In the genomic region with DNA sequence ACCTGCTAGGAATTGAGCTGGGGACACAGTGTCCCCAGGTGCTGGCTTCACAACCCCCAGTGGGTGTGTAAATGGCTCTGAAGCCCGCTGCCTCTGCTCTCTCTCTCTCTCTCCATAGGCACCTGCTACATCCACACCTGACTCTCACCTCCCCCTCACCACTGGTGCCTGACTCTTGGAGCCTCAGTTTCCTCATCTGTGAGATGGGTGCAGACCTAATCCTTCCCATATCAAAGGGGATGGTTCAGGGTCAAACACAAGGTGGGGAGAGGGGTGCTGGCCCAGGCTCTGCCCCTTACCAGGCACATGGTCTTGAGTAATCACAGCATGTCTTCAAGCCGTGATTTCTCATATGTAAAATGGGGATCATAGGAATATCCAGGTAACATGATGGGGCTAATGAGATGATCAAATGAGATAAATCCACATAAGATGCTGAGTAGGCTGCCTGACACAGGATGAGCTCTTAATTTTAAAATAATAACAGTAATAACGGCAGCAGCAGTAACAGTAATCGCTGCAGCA, we compare ENCODE assay signal across 1 cellular context.
TF ChIP-seq lines count a peak whose summit lies in the region.

No MANE protein-coding gene starts in this region.

TF ChIP-seq in HepG2, 621 proteins besides CTCF, POLR2A, EP300 and RAD21:
- TF ChIP-seq RBM22 (optimal IDR thresholded peaks at IDR 0.05; ENCODE audit: low read length), result peak; percentile 21
- TF ChIP-seq ZNF530 (CRISPR knock-in tag; IDR thresholded peaks at IDR 0.05; ENCODE audit: low read depth), result no peak
- TF ChIP-seq, protein P1, sequence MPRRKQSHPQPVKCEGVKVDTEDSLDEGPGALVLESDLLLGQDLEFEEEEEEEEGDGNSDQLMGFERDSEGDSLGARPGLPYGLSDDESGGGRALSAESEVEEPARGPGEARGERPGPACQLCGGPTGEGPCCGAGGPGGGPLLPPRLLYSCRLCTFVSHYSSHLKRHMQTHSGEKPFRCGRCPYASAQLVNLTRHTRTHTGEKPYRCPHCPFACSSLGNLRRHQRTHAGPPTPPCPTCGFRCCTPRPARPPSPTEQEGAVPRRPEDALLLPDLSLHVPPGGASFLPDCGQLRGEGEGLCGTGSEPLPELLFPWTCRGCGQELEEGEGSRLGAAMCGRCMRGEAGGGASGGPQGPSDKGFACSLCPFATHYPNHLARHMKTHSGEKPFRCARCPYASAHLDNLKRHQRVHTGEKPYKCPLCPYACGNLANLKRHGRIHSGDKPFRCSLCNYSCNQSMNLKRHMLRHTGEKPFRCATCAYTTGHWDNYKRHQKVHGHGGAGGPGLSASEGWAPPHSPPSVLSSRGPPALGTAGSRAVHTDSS (CRISPR knock-in tag; conservative IDR thresholded peaks at IDR 0.05), result no peak
- TF ChIP-seq ZNF430 (CRISPR knock-in tag; IDR thresholded peaks at IDR 0.05), result no peak
- TF ChIP-seq RFXAP (CRISPR knock-in tag; IDR thresholded peaks at IDR 0.05; ENCODE audit: borderline replicate concordance), result no peak
- TF ChIP-seq ZNF556 (CRISPR knock-in tag; IDR thresholded peaks at IDR 0.05; ENCODE audit: borderline replicate concordance), result no peak
- TF ChIP-seq, protein P2, sequence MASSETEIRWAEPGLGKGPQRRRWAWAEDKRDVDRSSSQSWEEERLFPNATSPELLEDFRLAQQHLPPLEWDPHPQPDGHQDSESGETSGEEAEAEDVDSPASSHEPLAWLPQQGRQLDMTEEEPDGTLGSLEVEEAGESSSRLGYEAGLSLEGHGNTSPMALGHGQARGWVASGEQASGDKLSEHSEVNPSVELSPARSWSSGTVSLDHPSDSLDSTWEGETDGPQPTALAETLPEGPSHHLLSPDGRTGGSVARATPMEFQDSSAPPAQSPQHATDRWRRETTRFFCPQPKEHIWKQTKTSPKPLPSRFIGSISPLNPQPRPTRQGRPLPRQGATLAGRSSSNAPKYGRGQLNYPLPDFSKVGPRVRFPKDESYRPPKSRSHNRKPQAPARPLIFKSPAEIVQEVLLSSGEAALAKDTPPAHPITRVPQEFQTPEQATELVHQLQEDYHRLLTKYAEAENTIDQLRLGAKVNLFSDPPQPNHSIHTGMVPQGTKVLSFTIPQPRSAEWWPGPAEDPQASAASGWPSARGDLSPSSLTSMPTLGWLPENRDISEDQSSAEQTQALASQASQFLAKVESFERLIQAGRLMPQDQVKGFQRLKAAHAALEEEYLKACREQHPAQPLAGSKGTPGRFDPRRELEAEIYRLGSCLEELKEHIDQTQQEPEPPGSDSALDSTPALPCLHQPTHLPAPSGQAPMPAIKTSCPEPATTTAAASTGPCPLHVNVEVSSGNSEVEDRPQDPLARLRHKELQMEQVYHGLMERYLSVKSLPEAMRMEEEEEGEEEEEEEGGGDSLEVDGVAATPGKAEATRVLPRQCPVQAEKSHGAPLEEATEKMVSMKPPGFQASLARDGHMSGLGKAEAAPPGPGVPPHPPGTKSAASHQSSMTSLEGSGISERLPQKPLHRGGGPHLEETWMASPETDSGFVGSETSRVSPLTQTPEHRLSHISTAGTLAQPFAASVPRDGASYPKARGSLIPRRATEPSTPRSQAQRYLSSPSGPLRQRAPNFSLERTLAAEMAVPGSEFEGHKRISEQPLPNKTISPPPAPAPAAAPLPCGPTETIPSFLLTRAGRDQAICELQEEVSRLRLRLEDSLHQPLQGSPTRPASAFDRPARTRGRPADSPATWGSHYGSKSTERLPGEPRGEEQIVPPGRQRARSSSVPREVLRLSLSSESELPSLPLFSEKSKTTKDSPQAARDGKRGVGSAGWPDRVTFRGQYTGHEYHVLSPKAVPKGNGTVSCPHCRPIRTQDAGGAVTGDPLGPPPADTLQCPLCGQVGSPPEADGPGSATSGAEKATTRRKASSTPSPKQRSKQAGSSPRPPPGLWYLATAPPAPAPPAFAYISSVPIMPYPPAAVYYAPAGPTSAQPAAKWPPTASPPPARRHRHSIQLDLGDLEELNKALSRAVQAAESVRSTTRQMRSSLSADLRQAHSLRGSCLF (CRISPR knock-in tag; IDR thresholded peaks at IDR 0.05; ENCODE audit: borderline replicate concordance), result no peak
- no peak for TF ChIP-seq NFATC3 (CRISPR knock-in tag; IDR thresholded peaks at IDR 0.05)
- TF ChIP-seq MIXL1 (CRISPR knock-in tag; IDR thresholded peaks at IDR 0.05), result no peak
- 0 out of 2 replicates have a peak, but pooled peaks have one; percentile 16 for TF ChIP-seq ZMYM3 (CRISPR knock-in tag; IDR thresholded peaks at IDR 0.05)
- TF ChIP-seq, protein P3, sequence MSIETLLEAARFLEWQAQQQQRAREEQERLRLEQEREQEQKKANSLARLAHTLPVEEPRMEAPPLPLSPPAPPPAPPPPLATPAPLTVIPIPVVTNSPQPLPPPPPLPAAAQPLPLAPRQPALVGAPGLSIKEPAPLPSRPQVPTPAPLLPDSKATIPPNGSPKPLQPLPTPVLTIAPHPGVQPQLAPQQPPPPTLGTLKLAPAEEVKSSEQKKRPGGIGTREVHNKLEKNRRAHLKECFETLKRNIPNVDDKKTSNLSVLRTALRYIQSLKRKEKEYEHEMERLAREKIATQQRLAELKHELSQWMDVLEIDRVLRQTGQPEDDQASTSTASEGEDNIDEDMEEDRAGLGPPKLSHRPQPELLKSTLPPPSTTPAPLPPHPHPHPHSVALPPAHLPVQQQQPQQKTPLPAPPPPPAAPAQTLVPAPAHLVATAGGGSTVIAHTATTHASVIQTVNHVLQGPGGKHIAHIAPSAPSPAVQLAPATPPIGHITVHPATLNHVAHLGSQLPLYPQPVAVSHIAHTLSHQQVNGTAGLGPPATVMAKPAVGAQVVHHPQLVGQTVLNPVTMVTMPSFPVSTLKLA (IDR thresholded peaks at IDR 0.05), result peak; percentile 59; the same call in 1 of the 2 replicates
- no peak for TF ChIP-seq RARG (CRISPR knock-in tag; IDR thresholded peaks at IDR 0.05; ENCODE audit: low read depth)
- no peak for TF ChIP-seq ZSCAN12 (CRISPR knock-in tag; IDR thresholded peaks at IDR 0.05)
- TF ChIP-seq ZNF629 (CRISPR knock-in tag; conservative IDR thresholded peaks at IDR 0.05), result peak; percentile 90
- TF ChIP-seq PRPF4 (IDR thresholded peaks at IDR 0.05; ENCODE audit: low read depth, low read length, poor library complexity, severe bottlenecking), result no peak
- TF ChIP-seq ARID3A (IDR thresholded peaks at IDR 0.05; ENCODE audit: low read depth, low read length), result no peak
